17 cellular contexts compared by ENCODE assay signal in genomic region chr1:173113015-173113741, GRCh38.
DNase-seq lines count a peak whose midpoint lies in the region; ATAC-seq, FAIRE-seq and TF ChIP-seq lines count a peak whose summit lies in the region.
"Had no signal": no experiment of that assay in that cellular context is flagged by ENCODE, and none has a peak within 500 bp of the region (broad histone marks: within the 10 kb centered on the region; RNA-seq: fewer than 3 reads in every experiment).

No MANE protein-coding gene starts in this region.

- WGBS in mammary epithelial cell (ENCODE audit: low coverage, missing lambda C conversion rate) = 55% methylated on average over 3 of the region's 3 CpGs
- 84 to 95% (median 91%) methylated on average over 3 of the region's 3 CpGs for WGBS in psoas muscle, 3 donors

- H3K4me2 ChIP-seq in mammary epithelial cell (ENCODE audit: insufficient read depth, low read depth, low read length) = no peak overlapping the region

- no peak overlapping the region for H3K9ac ChIP-seq in mammary epithelial cell (ENCODE audit: insufficient read depth, low read length)

- H4K20me1 ChIP-seq in mammary epithelial cell (ENCODE audit: insufficient read depth, low read length) = no peaks in the 10 kb centered on the region

- CTCF ChIA-PET in mammary epithelial cell (lab: Charles Lee; ENCODE audit: low non-redundant PET) = no interaction called here

- H3K27me3 ChIP-seq in mammary epithelial cell (ENCODE audit: insufficient read depth, low read length) (no peaks in the 10 kb centered on the region), vagina (no peaks in the 10 kb centered on the region), psoas muscle (ENCODE audit: insufficient read depth in 3 of 3, low read length in 2 of 3) (no peaks in the 10 kb centered on the region)
- H3K27me3 ChIP-seq: Peyer's patch had no signal

- H3K4me3 ChIP-seq in mammary epithelial cell (replicated peaks in 1 of 3; ENCODE audit: insufficient read depth in 1 of 3, low read depth in 2 of 3, low read length in 3 of 3) (no peak overlapping the region), vagina (no peak overlapping the region), psoas muscle (no peak overlapping the region)
- H3K4me3 ChIP-seq: K562, Peyer's patch had no signal

- H2AFZ ChIP-seq in mammary epithelial cell (ENCODE audit: low read depth, low read length) = peak overlapping the region; percentile 56

- peaks cover 15% of the 10 kb centered on the region for H3K4me1 ChIP-seq in mammary epithelial cell (ENCODE audit: insufficient read depth, low read length)
- no peaks in the 10 kb centered on the region for H3K4me1 ChIP-seq in vagina
- no peaks in the 10 kb centered on the region for H3K4me1 ChIP-seq in psoas muscle
- H3K4me1 ChIP-seq: Peyer's patch had no signal

- dilution Hi-C loops in mammary epithelial cell (cut with HindIII; ENCODE audit: low sequenced_read_pairs) = no loop called here

- DNase-seq in Daoy (ENCODE audit: low read depth) = peak; percentile 75
- DNase-seq in M059J (ENCODE audit: low read depth) = peak; percentile 87
- peak; percentile 94 for DNase-seq in mammary epithelial cell
- peak; percentile 96 for DNase-seq in kidney tubule cell (ENCODE audit: low spot score)
- no peak for DNase-seq in HTR-8/SVneo (ENCODE audit: insufficient read length, low spot score)
- DNase-seq in NCI-H524 treated with DMSO at 0.1 percent for 48 hours (lab: John Stamatoyannopoulos, UW) = no peak
- no peak for DNase-seq in vagina (ENCODE audit: extremely low spot score in 2 of 2)
- no peak for DNase-seq in psoas muscle
- DNase-seq: activated CD4-positive, alpha-beta T cell treated with anti-CD3 and anti-CD28 coated beads, Interleukin-2, amount 10 ng/mL, durations not matched to agents 24 days and 14 days; activated T-cell treated with anti-CD3 and anti-CD28 coated beads, Interleukin-2, amount 50 U/mL, for 72 hours; GOT3; head of caudate nucleus; NCI-H1694; NCI-H510A; Peyer's patch; stimulated activated naive CD4-positive, alpha-beta T cell had no signal

- BruUV-seq in mammary epithelial cell (replicated peaks; lab: Mats Ljungman, UMichigan) = no TSS peak

- no peak for TF ChIP-seq CTCF in mammary epithelial cell (conservative IDR thresholded peaks at IDR 0.05 in 1 of 2, IDR thresholded peaks at IDR 0.05 in 1 of 2; ENCODE audit: extremely low read depth in 1 of 2, insufficient read depth in 1 of 2, low read depth in 1 of 2, low read length in 2 of 2)
- no peak for TF ChIP-seq CTCF in vagina (IDR thresholded peaks at IDR 0.05)
- no peak for TF ChIP-seq CTCF in psoas muscle (IDR thresholded peaks at IDR 0.05)

- ATAC-seq in psoas muscle = no peak
- ATAC-seq: activated T-cell treated with anti-CD3 and anti-CD28 coated beads, Interleukin-2, amount 50 U/mL, for 72 hours; K562 had no signal

- intact Hi-C loops in mammary epithelial cell (cut with micrococcal nuclease) (no loop called here), vagina (cut with DNase I) (no loop called here), psoas muscle (cut with DNase I) (no loop called here)

- H3K79me2 ChIP-seq in mammary epithelial cell (ENCODE audit: insufficient read depth, low read length) = no peaks in the 10 kb centered on the region

- TF ChIP-seq POLR2A in vagina (IDR thresholded peaks at IDR 0.05) = no peak

- in situ Hi-C loops in mammary epithelial cell (cut with MboI; ENCODE audit: low sequenced_read_pairs in 2 of 2) = no loop called here

- H3K9me3 ChIP-seq in mammary epithelial cell (replicated peaks; ENCODE audit: insufficient read depth, low read length) (no peaks in the 10 kb centered on the region), vagina (no peaks in the 10 kb centered on the region), psoas muscle (peaks cover 7% of the 10 kb centered on the region)
- H3K9me3 ChIP-seq: Peyer's patch had no signal

- FAIRE-seq in HTR-8/SVneo (lab: Jason Lieb, UNC) = no peak
- FAIRE-seq: K562 had no signal

- H3K27ac ChIP-seq in mammary epithelial cell (ENCODE audit: insufficient read depth, low read depth, low read length) = peak overlapping the region; percentile 63
- no peak overlapping the region for H3K27ac ChIP-seq in vagina
- H3K27ac ChIP-seq in psoas muscle = no peak overlapping the region

- no peaks in the 10 kb centered on the region for H3K36me3 ChIP-seq in mammary epithelial cell (ENCODE audit: insufficient read depth, low read length)
- H3K36me3 ChIP-seq in vagina = no peaks in the 10 kb centered on the region
- no peaks in the 10 kb centered on the region for H3K36me3 ChIP-seq in psoas muscle (ENCODE audit: insufficient read depth in 1 of 2, low read depth in 1 of 2)
- H3K36me3 ChIP-seq: Peyer's patch had no signal

Comparison
In these comparisons a context has a peak if more than half of its experiments do, and no peak if none do; other contexts are left out.
1. DNase-seq: peak in Daoy (single experiment), M059J (single experiment), mammary epithelial cell (single experiment) and kidney tubule cell (single experiment); none in HTR-8/SVneo (single experiment), NCI-H524 treated with DMSO at 0.1 percent for 48 hours (single experiment), vagina (0 of 2) and psoas muscle (0 of 2).